8 cellular contexts compared by ENCODE assay signal in genomic region chr1:50424045-50424939, GRCh38. TPM values are rescaled to one million over a fixed set of nuclear protein-coding genes. Genes with fewer than 3 reads are reported as not detected.
DNase-seq lines count a peak whose midpoint lies in the region; TF ChIP-seq lines count a peak whose summit lies in the region.

No MANE protein-coding gene starts in this region.

- H3K9me3 ChIP-seq in SJCRH30 (replicated peaks) = no peaks in the 10 kb centered on the region
- no peaks in the 10 kb centered on the region for H3K9me3 ChIP-seq in iPS-15b (ENCODE audit: control insufficient read depth, insufficient read depth, low read length)
- no peaks in the 10 kb centered on the region for H3K9me3 ChIP-seq in tibial nerve
- H3K9me3 ChIP-seq in uterus = no peaks in the 10 kb centered on the region

- H3K4me3 ChIP-seq in SJCRH30 (peak overlapping the region; percentile 81), iPS-15b (ENCODE audit: low read depth, low read length) (peak overlapping the region; percentile 22), tibial nerve (peak overlapping the region; percentile 0 to 37 (median 19)), uterus (peak overlapping the region in 1 of 2 donors; percentile 18)

- WGBS in tibial nerve, 2 donors = 5 to 7% methylated on average over 40 of the region's 40 CpGs

- H3K27ac ChIP-seq in SJCRH30 (peak overlapping the region; percentile 99), tibial nerve (no peak overlapping the region), uterus (no peak overlapping the region)

- no peak for DNase-seq in activated naive CD4-positive, alpha-beta T cell treated with Interleukin-2 at 50 U/mL for 16 hours
- peak; percentile 67 to 81 for DNase-seq in SJCRH30
- DNase-seq in tibial nerve (ENCODE audit: low spot score in 2 of 2) = no peak
- no peak for DNase-seq in uterus
- DNase-seq in posterior vena cava (ENCODE audit: low spot score) = no peak
- DNase-seq in stimulated activated CD4-positive, alpha-beta T cell treated with anti-CD3 and anti-CD28 coated beads, Interleukin-4, amount 100 ng/mL, for 24 hours = no peak

- H3K9ac ChIP-seq in iPS-15b (ENCODE audit: low read depth, low read length) = no peak overlapping the region

- H3K9me3 Mint-ChIP-seq in activated naive CD4-positive, alpha-beta T cell treated with anti-CD3 and anti-CD28 coated beads, Interleukin-2, amount 50 U/mL, for 24 hours = no peaks in the 10 kb centered on the region

- H3K36me3 Mint-ChIP-seq in activated naive CD4-positive, alpha-beta T cell treated with anti-CD3 and anti-CD28 coated beads, Interleukin-2, amount 50 U/mL, for 24 hours = no peaks in the 10 kb centered on the region

- H3K4me3 Mint-ChIP-seq in activated naive CD4-positive, alpha-beta T cell treated with anti-CD3 and anti-CD28 coated beads, Interleukin-2, amount 50 U/mL, for 24 hours = peak overlapping the region; percentile 91

- TF ChIP-seq EP300 in tibial nerve (IDR thresholded peaks at IDR 0.05) = peak in 1 of 2 donors; percentile 49

- no peak for TF ChIP-seq CTCF in tibial nerve (IDR thresholded peaks at IDR 0.05)
- no peak for TF ChIP-seq CTCF in uterus (IDR thresholded peaks at IDR 0.05)

- H3K27ac Mint-ChIP-seq in activated naive CD4-positive, alpha-beta T cell treated with anti-CD3 and anti-CD28 coated beads, Interleukin-2, amount 50 U/mL, for 24 hours = peak overlapping the region; percentile 47

- H3K36me3 ChIP-seq in SJCRH30 (peaks cover 23% of the 10 kb centered on the region), iPS-15b (ENCODE audit: control insufficient read depth, insufficient read depth, low read length) (no peaks in the 10 kb centered on the region), tibial nerve (no peaks in the 10 kb centered on the region), uterus (no peaks in the 10 kb centered on the region)

- H3K27me3 ChIP-seq in SJCRH30 (no peaks in the 10 kb centered on the region), iPS-15b (ENCODE audit: control insufficient read depth, insufficient read depth, low read length) (peaks cover 100% of the 10 kb centered on the region), tibial nerve (peaks cover 13 to 100% of the 10 kb centered on the region in 2 donors), uterus (peaks cover 6 to 91% of the 10 kb centered on the region in 2 donors)

- no peaks in the 10 kb centered on the region for H3K4me1 ChIP-seq in SJCRH30
- H3K4me1 ChIP-seq in iPS-15b (ENCODE audit: control insufficient read depth, insufficient read depth, low read length) = peaks cover 2% of the 10 kb centered on the region
- H3K4me1 ChIP-seq in tibial nerve = peaks cover 0 to 89% (median 38%) of the 10 kb centered on the region in 4 donors
- peaks cover 0 to 33% of the 10 kb centered on the region in 2 donors for H3K4me1 ChIP-seq in uterus

- TF ChIP-seq POLR2A in tibial nerve (IDR thresholded peaks at IDR 0.05) (no peak), uterus (IDR thresholded peaks at IDR 0.05) (no peak)

- intact Hi-C loops in uterus (cut with DNase I; ENCODE audit: low total_unique reads) = no loop called here
- intact Hi-C loops in posterior vena cava (cut with DNase I) = no loop called here

- H3K4me1 Mint-ChIP-seq in activated naive CD4-positive, alpha-beta T cell treated with anti-CD3 and anti-CD28 coated beads, Interleukin-2, amount 50 U/mL, for 24 hours = peaks cover 59% of the 10 kb centered on the region

- H3K27me3 Mint-ChIP-seq in activated naive CD4-positive, alpha-beta T cell treated with anti-CD3 and anti-CD28 coated beads, Interleukin-2, amount 50 U/mL, for 24 hours = peaks cover 69% of the 10 kb centered on the region

RNA-seq across cellular contexts. Expression of gene DMRTA2, which starts 1.0 kb away (rescaled TPM):
- total RNA-seq in SJCRH30 (2014; rRNA removed; shearing (Covaris generic)) = 39.1 and 40.1 TPM in 2 replicates
- not detected for total RNA-seq in tibial nerve
- total RNA-seq in uterus = not detected
- not detected for total RNA-seq in posterior vena cava

Comparison
In these comparisons a context has a peak if more than half of its experiments do, and no peak if none do; other contexts are left out.
1. DNase-seq: peak in SJCRH30 (2 of 2); none in activated naive CD4-positive, alpha-beta T cell treated with Interleukin-2 at 50 U/mL for 16 hours (single experiment), tibial nerve (0 of 2), uterus (0 of 2), posterior vena cava (single experiment) and stimulated activated CD4-positive, alpha-beta T cell treated with anti-CD3 and anti-CD28 coated beads, Interleukin-4, amount 100 ng/mL, for 24 hours (single experiment).
2. RNA of gene DMRTA2, which starts 1.0 kb away (total RNA-seq): 39.1 to 40.1 TPM in SJCRH30; not detected in tibial nerve, not detected in uterus and not detected in posterior vena cava; every median in the first group is over 10 times any median in the second.